8 cellular contexts compared by ENCODE assay signal in genomic region chr12:94207467-94208432, GRCh38. TPM values are rescaled to one million over a fixed set of nuclear protein-coding genes. Genes with fewer than 3 reads are reported as not detected.
A peak's percentile ranks its signal among the peaks of the same experiment; 100 is the strongest.
DNase-seq lines count a peak whose midpoint lies in the region; ATAC-seq and TF ChIP-seq lines count a peak whose summit lies in the region.

No MANE protein-coding gene starts in this region.

- no peaks in the 10 kb centered on the region for H3K9me3 ChIP-seq in T-helper 17 cell (ENCODE audit: control insufficient read depth, low read length, poor library complexity, severe bottlenecking)

- DNase-seq in T-helper 17 cell = peak in 1 of 3 donors; percentile 17
- DNase-seq in erythroblast (lab: John Stamatoyannopoulos, UW) = peak; percentile 90 to 93
- DNase-seq in stimulated activated CD4-positive, alpha-beta T cell treated with anti-CD3 and anti-CD28 coated beads, Interleukin-12 subunit alpha, Interleukin-12 subunit beta, amount 100 ng/mL, for 24 hours (ENCODE audit: low read depth in 2 of 2) = peak; percentile 7 to 14
- DNase-seq in occipital lobe (lab: John Stamatoyannopoulos, UW) = no peak
- DNase-seq in COLO668 (lab: John Stamatoyannopoulos, UW; ENCODE audit: unreplicated experiment) = no peak
- DNase-seq in epidermal melanocyte (ENCODE audit: insufficient read length, low spot score) = no peak

- ATAC-seq in GM18909 (IDR thresholded peaks at IDR 0.05; ENCODE audit: poor library complexity, unreplicated experiment) (peak; percentile 83), HG02973 (IDR thresholded peaks at IDR 0.05; ENCODE audit: unreplicated experiment) (peak; percentile 74), T-helper 17 cell (peak; percentile 84)

- H3K27me3 Mint-ChIP-seq in T-helper 17 cell = no peaks in the 10 kb centered on the region

- H3K4me1 Mint-ChIP-seq in T-helper 17 cell = peaks cover 49% of the 10 kb centered on the region

- H3K27ac Mint-ChIP-seq in T-helper 17 cell = peak overlapping the region; percentile 96

- peaks cover 3% of the 10 kb centered on the region for H3K36me3 Mint-ChIP-seq in T-helper 17 cell (ENCODE audit: low read depth)

- peak overlapping the region; percentile 87 for H3K4me3 Mint-ChIP-seq in T-helper 17 cell

- TF ChIP-seq POLR2A in erythroblast (IDR thresholded peaks at IDR 0.05; ENCODE audit: low read length) = peak; percentile 41

RNA-seq across cellular contexts. Expression of gene PLXNC1, which starts 59.4 kb away (rescaled TPM):
- 10 to 100 TPM; 26.5 to 30.6 TPM for total RNA-seq in T-helper 17 cell
- total RNA-seq in occipital lobe = 39.5 TPM

Comparison
In these comparisons a context has a peak if more than half of its experiments do, and no peak if none do; other contexts are left out.
1. DNase-seq: peak in erythroblast (2 of 2) and stimulated activated CD4-positive, alpha-beta T cell treated with anti-CD3 and anti-CD28 coated beads, Interleukin-12 subunit alpha, Interleukin-12 subunit beta, amount 100 ng/mL, for 24 hours (2 of 2); none in occipital lobe (single experiment), COLO668 (single experiment) and epidermal melanocyte (single experiment).
2. Peak in every context shown above with its lines, with median percentiles within 50 percentile points of each other: ATAC-seq.